ENCODE assay signal across 1 cellular context in genomic region chr9:136795027-136795402, GRCh38.
TF ChIP-seq lines count a peak whose summit lies in the region.

No MANE protein-coding gene starts in this region.

TF ChIP-seq in HCT116, 20 proteins besides CTCF, POLR2A, EP300 and RAD21:
- TF ChIP-seq CEBPB (IDR thresholded peaks at IDR 0.05; ENCODE audit: low read depth): no peak
- no peak for TF ChIP-seq ZNF274 (IDR thresholded peaks at IDR 0.05; ENCODE audit: low read depth, low read length)
- no peak for TF ChIP-seq EGR1 (IDR thresholded peaks at IDR 0.05; ENCODE audit: low read depth)
- TF ChIP-seq ATF3 (IDR thresholded peaks at IDR 0.05): no peak
- TF ChIP-seq MAX (IDR thresholded peaks at IDR 0.05): no peak
- no peak for TF ChIP-seq ZBTB33 (IDR thresholded peaks at IDR 0.05; ENCODE audit: extremely low read depth, insufficient replicate concordance, low read length)
- TF ChIP-seq POLR2AphosphoS5 (IDR thresholded peaks at IDR 0.05; ENCODE audit: low read depth, low read length): peak; percentile 43; the same call in 1 of the 2 replicates
